17 cellular contexts compared by ENCODE assay signal in genomic region chr16:67534420-67534819, GRCh38. TPM values are rescaled to one million over a fixed set of nuclear protein-coding genes. Genes with fewer than 3 reads are reported as not detected.
"Had no signal": no experiment of that assay in that cellular context is flagged by ENCODE, and none has a peak within 500 bp of the region (broad histone marks: within the 10 kb centered on the region; RNA-seq: fewer than 3 reads in every experiment).

No MANE protein-coding gene starts in this region.

- H3K9ac ChIP-seq: neural progenitor cell, parathyroid adenoma had no signal

- H3K27ac ChIP-seq: cardiac muscle cell, coronary artery, epithelial cell of prostate, hepatocyte, neural progenitor cell, parathyroid adenoma, tibial nerve had no signal

- ATAC-seq: activated naive CD8-positive, alpha-beta T cell treated with anti-CD3 and anti-CD28 coated beads, Interleukin-2, amount 50 U/mL, for 24 hours had no signal

- H3K4me2 ChIP-seq: hepatocyte, neural progenitor cell had no signal

- DNase-seq: activated CD4-positive, alpha-beta memory T cell treated with anti-CD3 and anti-CD28 coated beads, Interleukin-2, amount 10 ng/mL, durations not matched to agents 7 days and 5 days; activated CD8-positive, alpha-beta memory T cell treated with anti-CD3 and anti-CD28 coated beads, Interleukin-2, amount 50 U/mL, for 4 hours; activated naive CD4-positive, alpha-beta T cell treated with Interleukin-2 at 50 U/mL for 16 hours; activated naive CD8-positive, alpha-beta T cell treated with anti-CD3 and anti-CD28 coated beads, Interleukin-2, amount 50 U/mL, for 24 hours; effector CD4-positive, alpha-beta T cell; kidney glomerular epithelial cell; T-helper 2 cell had no signal

- H3K36me3 ChIP-seq: cardiac muscle cell, neural progenitor cell had no signal

- H3K27ac Mint-ChIP-seq: activated CD4-positive, alpha-beta memory T cell treated with anti-CD3 and anti-CD28 coated beads, Interleukin-2, amount 10 ng/mL, durations not matched to agents 7 days and 5 days; activated naive CD8-positive, alpha-beta T cell treated with anti-CD3 and anti-CD28 coated beads, Interleukin-2, amount 50 U/mL, for 24 hours; neural progenitor cell had no signal

- H3K27me3 ChIP-seq: hepatocyte, tibial nerve had no signal

- H3K4me3 ChIP-seq: cardiac muscle cell, coronary artery, hepatocyte, neural progenitor cell, tibial nerve had no signal

- H3K9me3 Mint-ChIP-seq: activated CD4-positive, alpha-beta memory T cell treated with anti-CD3 and anti-CD28 coated beads, Interleukin-2, amount 10 ng/mL, durations not matched to agents 7 days and 5 days; activated naive CD8-positive, alpha-beta T cell treated with anti-CD3 and anti-CD28 coated beads, Interleukin-2, amount 50 U/mL, for 24 hours; neural progenitor cell had no signal

- H3K9me3 ChIP-seq: tibial nerve had no signal

- H2AFZ ChIP-seq: hepatocyte, neural progenitor cell, parathyroid adenoma had no signal

- H3K4me3 Mint-ChIP-seq: activated CD4-positive, alpha-beta memory T cell treated with anti-CD3 and anti-CD28 coated beads, Interleukin-2, amount 10 ng/mL, durations not matched to agents 7 days and 5 days; activated naive CD8-positive, alpha-beta T cell treated with anti-CD3 and anti-CD28 coated beads, Interleukin-2, amount 50 U/mL, for 24 hours had no signal

RNA-seq across cellular contexts. Expression of gene AGRP, which starts 51.1 kb away (rescaled TPM):
- total RNA-seq: activated CD4-positive, alpha-beta memory T cell treated with anti-CD3 and anti-CD28 coated beads, Interleukin-2, amount 10 ng/mL, durations not matched to agents 7 days and 5 days; cardiac muscle cell; lower leg skin; mesenteric fat pad; renal cortical epithelial cell; tibial nerve had no signal
